In the genomic region with DNA sequence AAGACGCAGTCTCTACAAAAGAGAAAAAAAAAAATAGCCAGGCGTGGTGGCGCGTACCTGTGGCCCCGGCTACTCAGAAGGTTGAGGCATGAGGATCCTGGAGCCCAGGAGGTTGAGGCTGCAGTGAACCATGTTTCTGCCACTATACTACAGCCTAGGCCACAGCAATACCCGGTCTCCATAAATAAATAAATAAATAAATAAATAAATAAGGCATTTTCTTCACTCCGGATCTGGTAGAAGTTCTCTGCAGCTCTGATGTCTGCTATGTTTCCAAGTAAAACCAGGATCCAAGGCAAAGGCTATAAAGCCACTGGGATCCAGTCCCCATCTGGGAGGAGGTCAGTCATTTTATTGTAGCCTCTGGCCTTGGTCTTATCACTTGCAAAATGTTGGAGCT, we compare ENCODE assay signal across 24 cellular contexts. TPM values are rescaled to one million over a fixed set of nuclear protein-coding genes. Genes with fewer than 3 reads are reported as not detected.
DNase-seq lines count a peak whose midpoint lies in the region; ATAC-seq and TF ChIP-seq lines count a peak whose summit lies in the region.
"Had no signal": no experiment of that assay in that cellular context is flagged by ENCODE, and none has a peak within 500 bp of the region (broad histone marks: within the 10 kb centered on the region; RNA-seq: fewer than 3 reads in every experiment).

No MANE protein-coding gene starts in this region.

- CTCF ChIA-PET in activated CD8-positive, alpha-beta T cell treated with anti-CD3 and anti-CD28 coated beads for 36 hours (lab: Charles Lee): interaction anchor here (1.0 kb wide), 1 partner anchor 16 kb away, joined by 4 read pairs; no protein-coding TSS in a partner anchor
- CTCF ChIA-PET in activated CD8-positive, alpha-beta T cell treated with anti-CD3 and anti-CD28 coated beads, Interleukin-2, amount 10 ng/mL, durations not matched to agents 7 days and 5 days (lab: Charles Lee): interaction anchor here (1.7 to 2.9 kb wide), 3 partner anchors 9 to 88 kb away, joined by 4 to 18 read pairs (median 6); partner anchors contain the start of gene NFE2L2
- CTCF ChIA-PET in Panc1 (lab: Charles Lee): no interaction called here

- H3K9me3 ChIP-seq in Panc1 (ENCODE audit: control insufficient read depth, insufficient read depth, low read depth, low read length) (no peaks in the 10 kb centered on the region), esophagus squamous epithelium (no peaks in the 10 kb centered on the region), psoas muscle (no peaks in the 10 kb centered on the region), tibial nerve (no peaks in the 10 kb centered on the region)

- peak overlapping the region; percentile 60 for H3K27ac Mint-ChIP-seq in activated CD8-positive, alpha-beta T cell treated with anti-CD3 and anti-CD28 coated beads for 36 hours
- no peak overlapping the region for H3K27ac Mint-ChIP-seq in activated CD8-positive, alpha-beta T cell treated with anti-CD3 and anti-CD28 coated beads, Interleukin-2, amount 10 ng/mL, durations not matched to agents 7 days and 5 days
- peak overlapping the region in 1 of 2 donors; percentile 93 for H3K27ac Mint-ChIP-seq in stimulated activated naive CD8-positive, alpha-beta T cell treated with anti-CD3 and anti-CD28 coated beads, Interleukin-15, amount 100 ng/mL, for 72 hours
- H3K27ac Mint-ChIP-seq: activated CD4-positive, alpha-beta memory T cell treated with anti-CD3 and anti-CD28 coated beads, Interleukin-2, amount 10 ng/mL, durations not matched to agents 7 days and 5 days; activated naive CD4-positive, alpha-beta T cell treated with anti-CD3 and anti-CD28 coated beads, Interleukin-2, amount 10 ng/mL, durations not matched to agents 7 days and 5 days had no signal

- H3K9me3 Mint-ChIP-seq in activated CD8-positive, alpha-beta T cell treated with anti-CD3 and anti-CD28 coated beads for 36 hours: no peaks in the 10 kb centered on the region
- H3K9me3 Mint-ChIP-seq in activated CD8-positive, alpha-beta T cell treated with anti-CD3 and anti-CD28 coated beads, Interleukin-2, amount 10 ng/mL, durations not matched to agents 7 days and 5 days (ENCODE audit: insufficient read depth): no peaks in the 10 kb centered on the region
- no peaks in the 10 kb centered on the region for H3K9me3 Mint-ChIP-seq in stimulated activated naive CD8-positive, alpha-beta T cell treated with anti-CD3 and anti-CD28 coated beads, Interleukin-15, amount 100 ng/mL, for 72 hours
- H3K9me3 Mint-ChIP-seq: activated CD4-positive, alpha-beta memory T cell treated with anti-CD3 and anti-CD28 coated beads, Interleukin-2, amount 10 ng/mL, durations not matched to agents 7 days and 5 days; activated naive CD4-positive, alpha-beta T cell treated with anti-CD3 and anti-CD28 coated beads, Interleukin-2, amount 10 ng/mL, durations not matched to agents 7 days and 5 days; endodermal cell had no signal

- H3K4me3 ChIP-seq in Panc1 (ENCODE audit: low read depth in 2 of 2, low read length in 2 of 2) (no peak overlapping the region), esophagus squamous epithelium (no peak overlapping the region), psoas muscle (no peak overlapping the region), tibial nerve (no peak overlapping the region)
- H3K4me3 ChIP-seq: coronary artery, hepatocyte had no signal

- H3K27ac ChIP-seq in Panc1 (ENCODE audit: low read length) (peak overlapping the region; percentile 52), esophagus squamous epithelium (peak overlapping the region in 3 of 4 donors; percentile 26 to 89 (median 86)), psoas muscle (peak overlapping the region; percentile 89), tibial nerve (no peak overlapping the region)
- H3K27ac ChIP-seq: 22Rv1, coronary artery, hepatocyte had no signal

- intact Hi-C loops in activated CD8-positive, alpha-beta T cell treated with anti-CD3 and anti-CD28 coated beads for 36 hours (cut with micrococcal nuclease): no loop called here
- intact Hi-C loops in Panc1 (cut with micrococcal nuclease; ENCODE audit: unreplicated experiment) (loop anchor here (10.0 kb wide), 1 partner anchor 146 kb away; the partner anchor contains the start of gene AGPS), esophagus squamous epithelium (cut with DNase I) (no loop called here), psoas muscle (cut with DNase I) (no loop called here)

- H3K27me3 ChIP-seq in Panc1 (ENCODE audit: control insufficient read depth, insufficient read depth, low read length): no peaks in the 10 kb centered on the region
- no peaks in the 10 kb centered on the region for H3K27me3 ChIP-seq in esophagus squamous epithelium
- H3K27me3 ChIP-seq in psoas muscle (ENCODE audit: insufficient read depth in 3 of 3, low read length in 2 of 3): no peaks in the 10 kb centered on the region
- H3K27me3 ChIP-seq in tibial nerve: no peaks in the 10 kb centered on the region
- H3K27me3 ChIP-seq: hepatocyte had no signal

- H3K27me3 Mint-ChIP-seq in activated CD8-positive, alpha-beta T cell treated with anti-CD3 and anti-CD28 coated beads for 36 hours: no peaks in the 10 kb centered on the region
- H3K27me3 Mint-ChIP-seq in activated CD8-positive, alpha-beta T cell treated with anti-CD3 and anti-CD28 coated beads, Interleukin-2, amount 10 ng/mL, durations not matched to agents 7 days and 5 days (ENCODE audit: low read depth): no peaks in the 10 kb centered on the region
- no peaks in the 10 kb centered on the region for H3K27me3 Mint-ChIP-seq in stimulated activated naive CD8-positive, alpha-beta T cell treated with anti-CD3 and anti-CD28 coated beads, Interleukin-15, amount 100 ng/mL, for 72 hours
- H3K27me3 Mint-ChIP-seq: activated CD4-positive, alpha-beta memory T cell treated with anti-CD3 and anti-CD28 coated beads, Interleukin-2, amount 10 ng/mL, durations not matched to agents 7 days and 5 days; activated naive CD4-positive, alpha-beta T cell treated with anti-CD3 and anti-CD28 coated beads, Interleukin-2, amount 10 ng/mL, durations not matched to agents 7 days and 5 days; CD4-positive, CD25-positive, alpha-beta regulatory T cell had no signal

- H3K4me1 ChIP-seq in Panc1 (ENCODE audit: control insufficient read depth, insufficient read depth, low read length): peaks cover 98% of the 10 kb centered on the region
- peaks cover 44 to 100% (median 82%) of the 10 kb centered on the region in 3 donors for H3K4me1 ChIP-seq in esophagus squamous epithelium
- H3K4me1 ChIP-seq in psoas muscle: peaks cover 95% of the 10 kb centered on the region
- peaks cover 0 to 99% (median 73%) of the 10 kb centered on the region in 4 donors for H3K4me1 ChIP-seq in tibial nerve

- in situ Hi-C loops in Panc1 (cut with HindIII; ENCODE audit: low pct_unique_long_range_greater_than_20kb, low sequenced_read_pairs): no loop called here

- no peak overlapping the region for H3K4me3 Mint-ChIP-seq in activated CD8-positive, alpha-beta T cell treated with anti-CD3 and anti-CD28 coated beads for 36 hours
- no peak overlapping the region for H3K4me3 Mint-ChIP-seq in activated CD8-positive, alpha-beta T cell treated with anti-CD3 and anti-CD28 coated beads, Interleukin-2, amount 10 ng/mL, durations not matched to agents 7 days and 5 days
- H3K4me3 Mint-ChIP-seq in stimulated activated naive CD8-positive, alpha-beta T cell treated with anti-CD3 and anti-CD28 coated beads, Interleukin-15, amount 100 ng/mL, for 72 hours: no peak overlapping the region
- H3K4me3 Mint-ChIP-seq: activated CD4-positive, alpha-beta memory T cell treated with anti-CD3 and anti-CD28 coated beads, Interleukin-2, amount 10 ng/mL, durations not matched to agents 7 days and 5 days; activated naive CD4-positive, alpha-beta T cell treated with anti-CD3 and anti-CD28 coated beads, Interleukin-2, amount 10 ng/mL, durations not matched to agents 7 days and 5 days; endodermal cell had no signal

- ATAC-seq in activated CD8-positive, alpha-beta T cell treated with anti-CD3 and anti-CD28 coated beads for 36 hours: no peak
- ATAC-seq in activated CD8-positive, alpha-beta T cell treated with anti-CD3 and anti-CD28 coated beads, Interleukin-2, amount 10 ng/mL, durations not matched to agents 7 days and 5 days: no peak
- ATAC-seq in Panc1: no peak
- ATAC-seq in psoas muscle: no peak
- no peak for ATAC-seq in stimulated activated naive CD8-positive, alpha-beta T cell treated with anti-CD3 and anti-CD28 coated beads, Interleukin-15, amount 100 ng/mL, for 72 hours
- ATAC-seq: left colon, SK-N-SH treated with all-trans-retinoic acid at 6 μM for 48 hours had no signal

- no peak for TF ChIP-seq CTCF in activated CD8-positive, alpha-beta T cell treated with anti-CD3 and anti-CD28 coated beads for 36 hours (IDR thresholded peaks at IDR 0.05)
- TF ChIP-seq CTCF in Panc1 (IDR thresholded peaks at IDR 0.05) (no peak), esophagus squamous epithelium (IDR thresholded peaks at IDR 0.05) (no peak), psoas muscle (IDR thresholded peaks at IDR 0.05) (no peak), tibial nerve (IDR thresholded peaks at IDR 0.05) (no peak)

- DNase-seq in activated CD8-positive, alpha-beta T cell treated with anti-CD3 and anti-CD28 coated beads for 36 hours: no peak
- DNase-seq in activated CD8-positive, alpha-beta T cell treated with anti-CD3 and anti-CD28 coated beads, Interleukin-2, amount 10 ng/mL, durations not matched to agents 7 days and 5 days: no peak
- DNase-seq in Panc1 (ENCODE audit: low read depth, low spot score) (no peak), esophagus squamous epithelium (lab: John Stamatoyannopoulos, UW) (no peak), psoas muscle (no peak), tibial nerve (ENCODE audit: low spot score in 2 of 2) (no peak)
- no peak for DNase-seq in activated effector memory CD4-positive, alpha-beta T cell treated with Interleukin-2 at 50 U/mL for 16 hours
- no peak for DNase-seq in stimulated activated naive CD8-positive, alpha-beta T cell treated with anti-CD3 and anti-CD28 coated beads, Interleukin-15, amount 100 ng/mL, for 72 hours
- DNase-seq: activated CD4-positive, alpha-beta memory T cell treated with anti-CD3 and anti-CD28 coated beads, Interleukin-2, amount 10 ng/mL, durations not matched to agents 7 days and 5 days; activated CD4-positive, CD25-positive, alpha-beta regulatory T cell treated with anti-CD3 and anti-CD28 coated beads, Interleukin-2, amount 50 U/mL, for 72 hours; activated naive CD4-positive, alpha-beta T cell treated with anti-CD3 and anti-CD28 coated beads, Interleukin-2, amount 10 ng/mL, durations not matched to agents 7 days and 5 days; anterior cingulate cortex; CD4-positive, CD25-positive, alpha-beta regulatory T cell; endodermal cell; left colon; NCI-H1694; nucleus accumbens; small intestine; stimulated activated CD4-positive, alpha-beta T cell treated with anti-CD3 and anti-CD28 coated beads, Interleukin-1b, Interleukin-23, amount 100 ng/mL, for 48 hours; T-helper 2 cell had no signal

- TF ChIP-seq EP300 in tibial nerve (IDR thresholded peaks at IDR 0.05): no peak

- peaks cover 53% of the 10 kb centered on the region for H3K36me3 Mint-ChIP-seq in activated CD8-positive, alpha-beta T cell treated with anti-CD3 and anti-CD28 coated beads for 36 hours (ENCODE audit: low read depth)
- peaks cover 48% of the 10 kb centered on the region for H3K36me3 Mint-ChIP-seq in activated CD8-positive, alpha-beta T cell treated with anti-CD3 and anti-CD28 coated beads, Interleukin-2, amount 10 ng/mL, durations not matched to agents 7 days and 5 days (ENCODE audit: low read depth)

- no TSS peak for BruUV-seq in Panc1 (replicated peaks; lab: Mats Ljungman, UMichigan)

- POLR2A ChIA-PET in activated CD8-positive, alpha-beta T cell treated with anti-CD3 and anti-CD28 coated beads for 36 hours (lab: Charles Lee): interaction anchor here (0.8 to 7.4 kb wide), 3 partner anchors 8 to 16 kb away, joined by 3 to 103 read pairs (median 3); partner anchors contain the start of gene NFE2L2
- POLR2A ChIA-PET in activated CD8-positive, alpha-beta T cell treated with anti-CD3 and anti-CD28 coated beads, Interleukin-2, amount 10 ng/mL, durations not matched to agents 7 days and 5 days (lab: Charles Lee): interaction anchor here (1.1 to 8.6 kb wide), 3 partner anchors 14 to 37 kb away, joined by 3 to 97 read pairs (median 6); partner anchors contain the start of genes HNRNPA3 and NFE2L2
- POLR2A ChIA-PET in Panc1 (lab: Charles Lee): no interaction called here

- 85 to 86% methylated on average over 7 of the region's 7 CpGs for WGBS in esophagus squamous epithelium, 2 donors
- WGBS in psoas muscle, 3 donors: 86 to 91% (median 88%) methylated on average over 7 of the region's 7 CpGs
- 86 to 88% methylated on average over 7 of the region's 7 CpGs for whole genome bisulfite sequencing in tibial nerve, 2 donors

- TF ChIP-seq POLR2A in esophagus squamous epithelium (IDR thresholded peaks at IDR 0.05) (no peak), tibial nerve (IDR thresholded peaks at IDR 0.05) (no peak)

- peaks cover 79% of the 10 kb centered on the region for H3K4me1 Mint-ChIP-seq in activated CD8-positive, alpha-beta T cell treated with anti-CD3 and anti-CD28 coated beads for 36 hours (ENCODE audit: low read depth)
- peaks cover 64% of the 10 kb centered on the region for H3K4me1 Mint-ChIP-seq in activated CD8-positive, alpha-beta T cell treated with anti-CD3 and anti-CD28 coated beads, Interleukin-2, amount 10 ng/mL, durations not matched to agents 7 days and 5 days (ENCODE audit: low read depth)
- peaks cover 86% of the 10 kb centered on the region for H3K4me1 Mint-ChIP-seq in stimulated activated naive CD8-positive, alpha-beta T cell treated with anti-CD3 and anti-CD28 coated beads, Interleukin-15, amount 100 ng/mL, for 72 hours

- H3K36me3 ChIP-seq in Panc1 (ENCODE audit: control insufficient read depth, insufficient read depth, low read length) (no peaks in the 10 kb centered on the region; the same call in 1 of the 2 replicates), esophagus squamous epithelium (peaks cover 0 to 35% (median 4%) of the 10 kb centered on the region in 3 donors), psoas muscle (ENCODE audit: insufficient read depth in 1 of 2, low read depth in 1 of 2) (peaks cover 0 to 4% of the 10 kb centered on the region in 2 donors), tibial nerve (no peaks in the 10 kb centered on the region)

RNA-seq across cellular contexts. Expression of gene NFE2L2, which starts 15.5 kb away (rescaled TPM):
- 10 to 100 TPM; 57.3 to 57.6 TPM for total RNA-seq in activated CD8-positive, alpha-beta T cell treated with anti-CD3 and anti-CD28 coated beads for 36 hours
- total RNA-seq in activated CD8-positive, alpha-beta T cell treated with anti-CD3 and anti-CD28 coated beads, Interleukin-2, amount 10 ng/mL, durations not matched to agents 7 days and 5 days: 10 to 100 TPM; 61.3 to 64.3 TPM
- total RNA-seq in Panc1 (2021; ENCODE audit: unreplicated experiment) (104 TPM), esophagus squamous epithelium (100 to 1,000 TPM; 147 to 315 (median 189) TPM), psoas muscle (100 to 1,000 TPM in 1 of 4 donors, 10 to 100 TPM in 3; 42.4 to 127 (median 66.0) TPM), tibial nerve (100 to 1,000 TPM; 112 to 164 (median 145) TPM)
- 58.2 TPM for polyA plus RNA-seq in Panc1 (2012; ENCODE audit: insufficient read length)
- polyA plus RNA-seq in psoas muscle: 10 to 100 TPM; 44.4 to 56.6 (median 51.5) TPM

RNA-seq across cellular contexts. Expression of gene HNRNPA3, which starts 36.4 kb away (rescaled TPM):
- total RNA-seq in activated CD8-positive, alpha-beta T cell treated with anti-CD3 and anti-CD28 coated beads for 36 hours: 100 to 1,000 TPM; 292 to 308 TPM
- 100 to 1,000 TPM; 329 to 350 TPM for total RNA-seq in activated CD8-positive, alpha-beta T cell treated with anti-CD3 and anti-CD28 coated beads, Interleukin-2, amount 10 ng/mL, durations not matched to agents 7 days and 5 days
- 228 TPM for total RNA-seq in Panc1 (2021; ENCODE audit: unreplicated experiment)
- 326 TPM for polyA plus RNA-seq in Panc1 (2012; ENCODE audit: insufficient read length)
- 10 to 100 TPM; 34.9 to 78.2 (median 61.6) TPM for total RNA-seq in esophagus squamous epithelium
- 100 to 1,000 TPM in 1 of 4 donors, 10 to 100 TPM in 3; 72.8 to 125 (median 91.0) TPM for total RNA-seq in psoas muscle
- 100 to 1,000 TPM in 1 of 3 donors, 10 to 100 TPM in 2; 66.0 to 227 (median 81.8) TPM for polyA plus RNA-seq in psoas muscle
- 100 to 1,000 TPM in 1 of 4 donors, 10 to 100 TPM in 3; 77.3 to 102 (median 94.4) TPM for total RNA-seq in tibial nerve

Comparison
In these comparisons a context has a peak if more than half of its experiments do, and no peak if none do; other contexts are left out.
1. H3K27ac ChIP-seq: peak in Panc1 (single experiment), esophagus squamous epithelium (3 of 4) and psoas muscle (single experiment); none in tibial nerve (0 of 4).